ENCODE assay signal across 8 cellular contexts in genomic region chr19:11963566-11964355, GRCh38. TPM values are rescaled to one million over a fixed set of nuclear protein-coding genes. Genes with fewer than 3 reads are reported as not detected.
DNase-seq lines count a peak whose midpoint lies in the region; ATAC-seq, FAIRE-seq and TF ChIP-seq lines count a peak whose summit lies in the region.

No MANE protein-coding gene starts in this region.

- FAIRE-seq in GM19239 (lab: Jason Lieb, UNC): no peak

- peak; percentile 71 for ATAC-seq in lung (ENCODE audit: insufficient read depth, low FRiP score)
- no peak for ATAC-seq in HG02642 (IDR thresholded peaks at IDR 0.05; ENCODE audit: poor library complexity, unreplicated experiment)

- DNase-seq in GM19239 (ENCODE audit: insufficient read length, low spot score) (peak; percentile 45), NCI-H524 treated with DMSO at 0.1 percent for 48 hours (lab: John Stamatoyannopoulos, UW) (peak; percentile 62), ecto neural progenitor cell (ENCODE audit: low spot score) (peak; percentile 75), lung (ENCODE audit: low spot score) (peak; percentile 78)
- DNase-seq in activated CD4-positive, alpha-beta T cell treated with anti-CD3 and anti-CD28 coated beads, Interleukin-2, amount 50 U/mL, for 48 hours: peak; percentile 78 to 83
- DNase-seq in stimulated activated CD4-positive, alpha-beta T cell treated with anti-CD3 and anti-CD28 coated beads, TNF-alpha, amount 100 ng/mL, for 24 hours (ENCODE audit: low read depth in 3 of 3): peak; percentile 56 to 66 (median 59)

- no peaks in the 10 kb centered on the region for H3K27me3 ChIP-seq in lung (ENCODE audit: control insufficient read depth, insufficient read depth)

- H3K4me1 ChIP-seq in lung (ENCODE audit: control insufficient read depth in 2 of 2, insufficient read depth in 2 of 2, low read length in 2 of 2): peaks cover 2 to 6% of the 10 kb centered on the region in 2 donors

- 34 to 43% methylated on average over 26 of the region's 26 CpGs for WGBS in lung, 2 donors

- no peak overlapping the region for H3K4me3 ChIP-seq in lung

- TF ChIP-seq CTCF in 22Rv1 (IDR thresholded peaks at IDR 0.05): peak; percentile 74
- TF ChIP-seq CTCF in lung (IDR thresholded peaks at IDR 0.05; ENCODE audit: control extremely low read depth, extremely low read depth): peak; percentile 65

- H3K36me3 ChIP-seq in lung (ENCODE audit: control insufficient read depth in 2 of 2, insufficient read depth in 2 of 2, low read length in 2 of 2): peaks cover 0 to 1% of the 10 kb centered on the region in 2 donors

- H3K27ac ChIP-seq in 22Rv1 (peak overlapping the region; percentile 77), lung (ENCODE audit: low read depth in 1 of 2, low read length in 1 of 2) (peak overlapping the region; percentile 14 to 91)

- H3K9me3 ChIP-seq in lung (ENCODE audit: control insufficient read depth in 2 of 2, insufficient read depth in 1 of 2, low read length in 1 of 2): no peaks in the 10 kb centered on the region

RNA-seq across cellular contexts. Expression of gene ZNF763, which starts 1.1 kb away (rescaled TPM):
- 1 to 10 TPM; 3.3 to 7.2 TPM for total RNA-seq in lung
- 1 to 10 TPM; 3.2 to 6.2 TPM for polyA plus RNA-seq in lung

RNA-seq across cellular contexts. Expression of gene ZNF700, which starts 38.9 kb away (rescaled TPM):
- 10 to 100 TPM; 10.8 to 24.7 TPM for total RNA-seq in lung
- 10 to 100 TPM in 1 of 2 donors, 1 to 10 TPM in 1; 6.2 to 14.2 TPM for polyA plus RNA-seq in lung
